1 cellular context compared by ENCODE assay signal in the genomic region with DNA sequence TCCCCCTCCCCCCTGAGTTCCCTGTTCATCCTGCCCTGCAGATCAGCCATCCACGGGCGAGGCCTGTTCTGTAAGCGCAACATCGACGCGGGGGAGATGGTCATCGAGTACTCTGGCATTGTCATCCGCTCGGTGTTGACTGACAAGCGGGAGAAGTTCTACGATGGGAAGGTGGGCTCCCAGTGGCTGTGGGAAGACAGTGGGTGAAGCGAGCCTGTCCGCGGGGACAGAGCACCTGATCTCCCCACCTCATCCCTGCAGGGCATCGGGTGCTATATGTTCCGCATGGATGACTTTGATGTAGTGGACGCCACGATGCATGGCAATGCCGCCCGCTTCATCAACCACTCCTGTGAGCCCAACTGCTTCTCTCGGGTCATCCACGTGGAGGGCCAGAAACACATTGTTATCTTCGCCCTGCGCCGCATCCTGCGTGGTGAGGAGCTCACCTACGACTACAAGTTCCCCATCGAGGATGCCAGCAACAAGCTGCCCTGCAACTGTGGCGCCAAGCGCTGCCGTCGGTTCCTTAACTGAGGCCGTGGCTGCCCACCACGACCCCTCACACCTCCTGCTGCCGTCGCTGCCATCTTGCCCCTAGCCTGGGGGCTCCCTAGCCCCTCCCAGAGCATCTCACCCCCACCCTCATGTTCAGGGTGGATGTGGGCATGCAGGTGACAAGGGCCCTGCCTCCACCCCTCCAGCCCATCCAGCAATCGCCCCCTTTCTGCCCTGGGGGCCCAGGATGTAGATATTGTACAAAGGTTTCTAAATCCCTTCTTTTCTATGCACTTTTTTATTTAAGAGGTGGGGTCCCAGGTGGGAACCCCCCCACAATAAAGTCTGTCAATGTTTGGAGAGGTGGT.
TF ChIP-seq lines count a peak whose summit lies in the region.

No MANE protein-coding gene starts in this region.

TF ChIP-seq in GM12878, 131 proteins besides CTCF, POLR2A, EP300 and RAD21:
- TF ChIP-seq ZNF24 (IDR thresholded peaks at IDR 0.05) (no peak), PAX5 (IDR thresholded peaks at IDR 0.05; ENCODE audit: borderline replicate concordance, low read depth, low read length) (peak; percentile 82; the same call in 1 of the 2 replicates)
- TF ChIP-seq, protein P1, sequence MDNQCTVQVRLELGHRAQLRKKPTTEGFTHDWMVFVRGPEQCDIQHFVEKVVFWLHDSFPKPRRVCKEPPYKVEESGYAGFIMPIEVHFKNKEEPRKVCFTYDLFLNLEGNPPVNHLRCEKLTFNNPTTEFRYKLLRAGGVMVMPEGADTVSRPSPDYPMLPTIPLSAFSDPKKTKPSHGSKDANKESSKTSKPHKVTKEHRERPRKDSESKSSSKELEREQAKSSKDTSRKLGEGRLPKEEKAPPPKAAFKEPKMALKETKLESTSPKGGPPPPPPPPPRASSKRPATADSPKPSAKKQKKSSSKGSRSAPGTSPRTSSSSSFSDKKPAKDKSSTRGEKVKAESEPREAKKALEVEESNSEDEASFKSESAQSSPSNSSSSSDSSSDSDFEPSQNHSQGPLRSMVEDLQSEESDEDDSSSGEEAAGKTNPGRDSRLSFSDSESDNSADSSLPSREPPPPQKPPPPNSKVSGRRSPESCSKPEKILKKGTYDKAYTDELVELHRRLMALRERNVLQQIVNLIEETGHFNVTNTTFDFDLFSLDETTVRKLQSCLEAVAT (IDR thresholded peaks at IDR 0.05): peak; percentile 51; the same call in 1 of the 2 replicates
